ENCODE assay signal across 24 cellular contexts in the genomic region with DNA sequence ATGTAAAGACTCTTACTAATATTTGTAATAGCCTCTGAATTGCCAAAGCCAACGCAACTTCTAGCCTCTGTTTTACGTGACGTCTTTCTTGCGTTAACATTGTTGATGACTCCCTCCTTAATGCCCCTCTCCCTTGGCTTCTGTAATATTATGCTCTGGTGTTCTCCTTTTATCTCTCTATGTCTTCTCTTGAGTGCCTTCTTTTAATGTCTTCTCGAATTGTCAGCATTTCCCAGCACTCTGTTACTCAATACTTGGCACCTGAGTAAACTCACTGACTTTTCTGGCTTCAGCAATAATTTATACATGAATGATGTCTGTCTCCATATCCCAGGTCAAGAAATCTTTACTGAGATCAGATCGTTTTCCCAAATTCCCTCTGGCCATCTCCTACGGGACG.
"Had no signal": no experiment of that assay in that cellular context is flagged by ENCODE, and none has a peak within 500 bp of the region (broad histone marks: within the 10 kb centered on the region; RNA-seq: fewer than 3 reads in every experiment).

No MANE protein-coding gene starts in this region.

- ATAC-seq: natural killer cell; pancreas; right cardiac atrium; right lobe of liver; stimulated activated effector memory CD8-positive, alpha-beta T cell treated with anti-CD3 and anti-CD28 coated beads, Interleukin-12 subunit alpha, Interleukin-12 subunit beta, amount 100 ng/mL, for 72 hours; stimulated activated naive B cell treated with anti-CD40 and anti-IgM and Interleukin-4, amounts not matched to agents 10 μg/mL and 1 μg/mL and 100 μg/mL, for 72 hours had no signal

- H3K27me3 ChIP-seq: neutrophil, pancreas, right lobe of liver, sigmoid colon, stomach, thyroid gland, tibial nerve, upper lobe of left lung, vagina had no signal

- H3K4me1 ChIP-seq: pancreas, prostate gland, right lobe of liver, sigmoid colon, stomach, thyroid gland, tibial nerve, upper lobe of left lung, vagina had no signal

- H3K27ac ChIP-seq: neutrophil, pancreas, prostate gland, right lobe of liver, sigmoid colon, stomach, thoracic aorta, thyroid gland, tibial nerve, upper lobe of left lung, vagina had no signal

- H3K9me3 ChIP-seq: neutrophil, pancreas, prostate gland, right lobe of liver, sigmoid colon, stomach, thoracic aorta, thyroid gland, tibial nerve, upper lobe of left lung, vagina had no signal

- DNase-seq: natural killer cell; nucleus accumbens; pancreas; retina; right cardiac atrium; right lobe of liver; sigmoid colon; small intestine; stimulated activated CD4-positive, alpha-beta T cell treated with anti-CD3 and anti-CD28 coated beads, Interleukin-15, amount 100 ng/mL, for 24 hours; stimulated activated CD4-positive, alpha-beta T cell treated with anti-CD3 and anti-CD28 coated beads, Interleukin-2, amount 100 ng/mL, for 24 hours; stimulated activated CD4-positive, alpha-beta T cell treated with anti-CD3 and anti-CD28 coated beads, Interleukin-2, amount 100 ng/mL, for 48 hours; stimulated activated CD4-positive, alpha-beta T cell treated with anti-CD3 and anti-CD28 coated beads, Interleukin-4, amount 100 ng/mL, for 24 hours; stimulated activated naive B cell treated with anti-CD40 and anti-IgM and Interleukin-4, amounts not matched to agents 10 μg/mL and 1 μg/mL and 100 μg/mL, for 72 hours; stimulated activated naive CD4-positive, alpha-beta T cell treated with Interleukin-2 at 50 U/mL for 16 hours; stomach; thyroid gland; trophoblast cell; upper lobe of left lung had no signal

- H3K36me3 ChIP-seq: neutrophil, pancreas, prostate gland, right lobe of liver, sigmoid colon, stomach, thoracic aorta, thyroid gland, tibial nerve, upper lobe of left lung, vagina had no signal

- H3K4me3 ChIP-seq: pancreas, prostate gland, right lobe of liver, sigmoid colon, stomach, thoracic aorta, thyroid gland, tibial nerve, upper lobe of left lung, vagina had no signal
